ENCODE assay signal across 29 cellular contexts in genomic region chr4:44313702-44314101, GRCh38.
"Had no signal": no experiment of that assay in that cellular context is flagged by ENCODE, and none has a peak within 500 bp of the region (broad histone marks: within the 10 kb centered on the region; RNA-seq: fewer than 3 reads in every experiment).

No MANE protein-coding gene starts in this region.

- H3K27ac Mint-ChIP-seq: natural killer cell treated with Interleukin-12 subunit alpha and Interleukin-12 subunit beta and Interleukin-15 and Interleukin-18, amount 100 ng/mL, for 72 hours; nephron progenitor cell; progenitor cell of endocrine pancreas; stimulated activated effector memory CD8-positive, alpha-beta T cell treated with anti-CD3 and anti-CD28 coated beads, Interleukin-12 subunit alpha, Interleukin-12 subunit beta, amount 100 ng/mL, for 72 hours; stimulated activated naive B cell treated with anti-CD40 and anti-IgM and Interleukin-4, amounts not matched to agents 10 μg/mL and 1 μg/mL and 100 μg/mL, for 72 hours; stimulated activated naive CD8-positive, alpha-beta T cell treated with anti-CD3 and anti-CD28 coated beads, Interleukin-15, Interleukin-2, amounts not matched to agents 100 ng/mL and 50 ng/mL, for 24 hours had no signal

- H3K9me3 ChIP-seq: neutrophil, ovary, psoas muscle, right lobe of liver, sigmoid colon, stomach, thoracic aorta, thyroid gland, tibial nerve, upper lobe of left lung, vagina had no signal

- H3K27me3 Mint-ChIP-seq: natural killer cell treated with Interleukin-12 subunit alpha and Interleukin-12 subunit beta and Interleukin-15 and Interleukin-18, amount 100 ng/mL, for 72 hours; progenitor cell of endocrine pancreas; stimulated activated naive B cell treated with anti-CD40 and anti-IgM and Interleukin-4, amounts not matched to agents 10 μg/mL and 1 μg/mL and 100 μg/mL, for 72 hours; stimulated activated naive CD8-positive, alpha-beta T cell treated with anti-CD3 and anti-CD28 coated beads, Interleukin-15, Interleukin-2, amounts not matched to agents 100 ng/mL and 50 ng/mL, for 24 hours had no signal

- DNase-seq: nephron progenitor cell; nucleus accumbens; ovary; psoas muscle; right cardiac atrium; right lobe of liver; sigmoid colon; small intestine; stimulated activated CD4-positive, alpha-beta T cell treated with anti-CD3 and anti-CD28 coated beads, Interleukin-15, amount 100 ng/mL, for 24 hours; stimulated activated CD4-positive, alpha-beta T cell treated with anti-CD3 and anti-CD28 coated beads, Interleukin-2, amount 100 ng/mL, for 24 hours; stimulated activated CD4-positive, alpha-beta T cell treated with anti-CD3 and anti-CD28 coated beads, Interleukin-2, amount 100 ng/mL, for 48 hours; stimulated activated CD4-positive, alpha-beta T cell treated with anti-CD3 and anti-CD28 coated beads, Interleukin-4, amount 100 ng/mL, for 24 hours; stimulated activated naive B cell treated with anti-CD40 and anti-IgM and Interleukin-4, amounts not matched to agents 10 μg/mL and 1 μg/mL and 100 μg/mL, for 72 hours; stimulated activated naive CD4-positive, alpha-beta T cell treated with Interleukin-2 at 50 U/mL for 16 hours; stomach; thyroid gland; trophoblast cell; upper lobe of left lung had no signal

- H3K4me1 ChIP-seq: parathyroid adenoma, psoas muscle, right lobe of liver, sigmoid colon, stomach, thyroid gland, tibial nerve, upper lobe of left lung, vagina had no signal

- H3K9ac ChIP-seq: parathyroid adenoma had no signal

- H3K27ac ChIP-seq: neutrophil, ovary, parathyroid adenoma, psoas muscle, right lobe of liver, sigmoid colon, stomach, thoracic aorta, thyroid gland, tibial nerve, upper lobe of left lung, vagina had no signal

- H3K4me1 Mint-ChIP-seq: nephron progenitor cell; neural crest cell; stimulated activated effector memory CD8-positive, alpha-beta T cell treated with anti-CD3 and anti-CD28 coated beads, Interleukin-12 subunit alpha, Interleukin-12 subunit beta, amount 100 ng/mL, for 72 hours; stimulated activated naive B cell treated with anti-CD40 and anti-IgM and Interleukin-4, amounts not matched to agents 10 μg/mL and 1 μg/mL and 100 μg/mL, for 72 hours had no signal

- H3K9me3 Mint-ChIP-seq: nephron progenitor cell; neural crest cell; stimulated activated naive CD8-positive, alpha-beta T cell treated with anti-CD3 and anti-CD28 coated beads, Interleukin-15, Interleukin-2, amounts not matched to agents 100 ng/mL and 50 ng/mL, for 24 hours had no signal

- FAIRE-seq: small intestine, urothelium cell line had no signal

- H3K36me3 ChIP-seq: neutrophil, ovary, right lobe of liver, sigmoid colon, stomach, thoracic aorta, thyroid gland, tibial nerve, upper lobe of left lung, vagina had no signal

- H3K4me3 Mint-ChIP-seq: natural killer cell treated with Interleukin-12 subunit alpha and Interleukin-12 subunit beta and Interleukin-15 and Interleukin-18, amount 100 ng/mL, for 72 hours; nephron progenitor cell; neural crest cell; stimulated activated effector memory CD8-positive, alpha-beta T cell treated with anti-CD3 and anti-CD28 coated beads, Interleukin-12 subunit alpha, Interleukin-12 subunit beta, amount 100 ng/mL, for 72 hours; stimulated activated naive B cell treated with anti-CD40 and anti-IgM and Interleukin-4, amounts not matched to agents 10 μg/mL and 1 μg/mL and 100 μg/mL, for 72 hours; stimulated activated naive CD8-positive, alpha-beta T cell treated with anti-CD3 and anti-CD28 coated beads, Interleukin-15, Interleukin-2, amounts not matched to agents 100 ng/mL and 50 ng/mL, for 24 hours had no signal

- H3K4me3 ChIP-seq: ovary, psoas muscle, right lobe of liver, sigmoid colon, stomach, thoracic aorta, thyroid gland, tibial nerve, upper lobe of left lung, vagina had no signal

- ATAC-seq: natural killer cell treated with Interleukin-12 subunit alpha and Interleukin-12 subunit beta and Interleukin-15 and Interleukin-18, amount 100 ng/mL, for 72 hours; psoas muscle; right cardiac atrium; right lobe of liver; stimulated activated effector memory CD8-positive, alpha-beta T cell treated with anti-CD3 and anti-CD28 coated beads, Interleukin-12 subunit alpha, Interleukin-12 subunit beta, amount 100 ng/mL, for 72 hours; stimulated activated naive B cell treated with anti-CD40 and anti-IgM and Interleukin-4, amounts not matched to agents 10 μg/mL and 1 μg/mL and 100 μg/mL, for 72 hours had no signal

- H2AFZ ChIP-seq: parathyroid adenoma had no signal

- H3K79me2 ChIP-seq: parathyroid adenoma had no signal

- H3K27me3 ChIP-seq: neutrophil, ovary, right lobe of liver, sigmoid colon, stomach, thyroid gland, tibial nerve, upper lobe of left lung, vagina had no signal

- H3K36me3 Mint-ChIP-seq: stimulated activated effector memory CD8-positive, alpha-beta T cell treated with anti-CD3 and anti-CD28 coated beads, Interleukin-12 subunit alpha, Interleukin-12 subunit beta, amount 100 ng/mL, for 72 hours; stimulated activated naive B cell treated with anti-CD40 and anti-IgM and Interleukin-4, amounts not matched to agents 10 μg/mL and 1 μg/mL and 100 μg/mL, for 72 hours had no signal
